Comparison of ENCODE assay signal across 26 cellular contexts in genomic region chr13:41634407-41634806, GRCh38.
"Had no signal": no experiment of that assay in that cellular context is flagged by ENCODE, and none has a peak within 500 bp of the region (broad histone marks: within the 10 kb centered on the region; RNA-seq: fewer than 3 reads in every experiment).

No MANE protein-coding gene starts in this region.

- H3K4me3 ChIP-seq: left lung, lower lobe of right lung, ovary, right atrium auricular region, skin epidermis, stomach, testis, thyroid gland, transverse colon, upper lobe of left lung, vagina had no signal

- H3K27me3 ChIP-seq: left lung, ovary, right atrium auricular region, stomach, testis, thyroid gland, transverse colon, upper lobe of left lung, vagina had no signal

- H3K27me3 Mint-ChIP-seq: progenitor cell of endocrine pancreas; stimulated activated naive B cell treated with anti-CD40 and anti-IgM and Interleukin-4, amounts not matched to agents 10 μg/mL and 1 μg/mL and 100 μg/mL, for 72 hours had no signal

- H3K36me3 Mint-ChIP-seq: natural killer cell had no signal

- H3K27ac Mint-ChIP-seq: natural killer cell; progenitor cell of endocrine pancreas; stimulated activated naive B cell treated with anti-CD40 and anti-IgM and Interleukin-4, amounts not matched to agents 10 μg/mL and 1 μg/mL and 100 μg/mL, for 72 hours had no signal

- H3K9me3 ChIP-seq: left lung, lower lobe of right lung, ovary, right atrium auricular region, stomach, testis, thyroid gland, transverse colon, upper lobe of left lung, vagina had no signal

- H3K4me1 Mint-ChIP-seq: naive B cell; stimulated activated naive B cell treated with anti-CD40 and anti-IgM and Interleukin-4, amounts not matched to agents 10 μg/mL and 1 μg/mL and 100 μg/mL, for 72 hours had no signal

- ATAC-seq: left lung; lower lobe of right lung; natural killer cell; sciatic nerve; stimulated activated naive B cell treated with anti-CD40 and anti-IgM and Interleukin-4, amounts not matched to agents 10 μg/mL and 1 μg/mL and 100 μg/mL, for 72 hours; stimulated activated naive CD8-positive, alpha-beta T cell treated with anti-CD3 and anti-CD28 coated beads, Interleukin-15, Interleukin-2, amounts not matched to agents 100 U/mL and 50 U/mL, for 24 hours had no signal

- H3K27ac ChIP-seq: left lung, lower lobe of right lung, ovary, right atrium auricular region, skin epidermis, stomach, testis, thyroid gland, transverse colon, vagina had no signal

- H3K36me3 ChIP-seq: left lung, lower lobe of right lung, ovary, right atrium auricular region, thyroid gland, transverse colon, upper lobe of left lung, vagina had no signal

- H3K4me3 Mint-ChIP-seq: naive B cell; natural killer cell; stimulated activated naive B cell treated with anti-CD40 and anti-IgM and Interleukin-4, amounts not matched to agents 10 μg/mL and 1 μg/mL and 100 μg/mL, for 72 hours had no signal

- DNase-seq: hippocampal formation; kidney glomerular epithelial cell; left cardiac atrium; left lung; lower lobe of right lung; mammary epithelial cell; mesenchymal stem cell; naive B cell; natural killer cell; ovary; stimulated activated CD4-positive, alpha-beta T cell treated with anti-CD3 and anti-CD28 coated beads, Interleukin-1b, Interleukin-23, amount 100 ng/mL, for 48 hours; stimulated activated CD4-positive, alpha-beta T cell treated with anti-CD3 and anti-CD28 coated beads, Interleukin-2, amount 100 ng/mL, for 48 hours; stimulated activated CD4-positive, alpha-beta T cell treated with anti-CD3 and anti-CD28 coated beads, Interleukin-4, amount 100 ng/mL, for 4 hours; stimulated activated CD8-positive, alpha-beta memory T cell treated with anti-CD3 and anti-CD28 coated beads, Interleukin-4, amount 100 ng/mL, for 48 hours; stimulated activated naive B cell treated with anti-CD40 and anti-IgM and Interleukin-4, amounts not matched to agents 10 μg/mL and 1 μg/mL and 100 μg/mL, for 72 hours; stimulated activated naive CD8-positive, alpha-beta T cell treated with anti-CD3 and anti-CD28 coated beads, Interleukin-15, Interleukin-2, amounts not matched to agents 100 U/mL and 50 U/mL, for 24 hours; stomach; testis; thyroid gland; transverse colon; upper lobe of left lung had no signal

- H3K9me3 Mint-ChIP-seq: naive B cell; natural killer cell; stimulated activated naive B cell treated with anti-CD40 and anti-IgM and Interleukin-4, amounts not matched to agents 10 μg/mL and 1 μg/mL and 100 μg/mL, for 72 hours had no signal

- H3K4me1 ChIP-seq: left lung, right atrium auricular region, stomach, testis, thyroid gland, vagina had no signal
